20 cellular contexts compared by ENCODE assay signal in the genomic region with DNA sequence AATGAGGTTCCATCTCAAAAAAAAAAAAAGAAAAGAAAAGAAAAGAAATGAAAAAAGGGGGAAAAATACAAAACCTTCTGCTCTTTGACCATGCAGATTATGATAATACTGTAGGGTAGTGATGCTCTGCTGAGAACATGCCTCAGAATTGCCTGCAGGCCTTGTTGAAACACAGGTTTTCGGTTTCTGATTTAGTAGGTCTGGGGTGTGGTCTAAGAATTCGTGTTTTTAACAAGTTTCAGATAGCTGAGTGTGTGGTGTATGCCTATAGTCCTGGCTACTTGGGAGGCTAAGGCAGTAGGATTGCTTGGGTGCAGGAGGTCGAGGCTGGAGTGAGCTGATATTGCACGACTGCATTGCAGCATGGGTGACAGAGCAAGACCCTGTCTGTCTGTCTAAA. TPM values are rescaled to one million over a fixed set of nuclear protein-coding genes. Genes with fewer than 3 reads are reported as not detected.
"Had no signal": no experiment of that assay in that cellular context is flagged by ENCODE, and none has a peak within 500 bp of the region (broad histone marks: within the 10 kb centered on the region; RNA-seq: fewer than 3 reads in every experiment).

No MANE protein-coding gene starts in this region.

- H3K9me3 ChIP-seq: heart left ventricle, tibial artery had no signal

- H3K27ac ChIP-seq: cardiac muscle cell, heart left ventricle, tibial artery had no signal

- H3K9me3 Mint-ChIP-seq: activated naive CD8-positive, alpha-beta T cell treated with anti-CD3 and anti-CD28 coated beads, Interleukin-2, amount 50 U/mL, for 24 hours; activated T-cell treated with anti-CD3 and anti-CD28 coated beads, Interleukin-2, amount 50 U/mL, for 24 hours; natural killer cell; stimulated activated naive CD8-positive, alpha-beta T cell treated with anti-CD3 and anti-CD28 coated beads, Interleukin-15, Interleukin-2, amounts not matched to agents 100 ng/mL and 50 ng/mL, for 24 hours; T-cell had no signal

- H3K4me3 ChIP-seq: cardiac muscle cell, heart left ventricle, tibial artery had no signal

- DNase-seq: activated CD4-positive, alpha-beta T cell treated with anti-CD3 and anti-CD28 coated beads for 1 hour; activated CD4-positive, alpha-beta T cell treated with anti-CD3 and anti-CD28 coated beads, Interleukin-2, amount 50 U/mL, for 4 hours; activated naive CD4-positive, alpha-beta T cell treated with anti-CD3 and anti-CD28 coated beads, Interleukin-2, amount 10 ng/mL, durations not matched to agents 7 days and 5 days; activated naive CD8-positive, alpha-beta T cell treated with anti-CD3 and anti-CD28 coated beads, Interleukin-2, amount 50 U/mL, for 24 hours; activated T-cell treated with anti-CD3 and anti-CD28 coated beads, Interleukin-2, amount 50 U/mL, for 24 hours; cortex of kidney; heart left ventricle; midbrain; natural killer cell; stimulated activated CD4-positive, alpha-beta T cell treated with anti-CD3 and anti-CD28 coated beads, Interleukin-2, amount 100 ng/mL, for 48 hours; T-cell; T-helper 9 cell; tibial artery had no signal

- ATAC-seq: activated naive CD8-positive, alpha-beta T cell treated with anti-CD3 and anti-CD28 coated beads, Interleukin-2, amount 50 U/mL, for 24 hours; heart left ventricle; natural killer cell; T-cell had no signal

- H3K4me1 ChIP-seq: heart left ventricle, tibial artery had no signal

- H3K27me3 ChIP-seq: cardiac muscle cell had no signal

- H3K4me1 Mint-ChIP-seq: activated naive CD8-positive, alpha-beta T cell treated with anti-CD3 and anti-CD28 coated beads, Interleukin-2, amount 50 U/mL, for 24 hours; natural killer cell had no signal

- H3K4me3 Mint-ChIP-seq: activated naive CD4-positive, alpha-beta T cell treated with anti-CD3 and anti-CD28 coated beads, Interleukin-2, amount 10 ng/mL, durations not matched to agents 7 days and 5 days; activated naive CD8-positive, alpha-beta T cell treated with anti-CD3 and anti-CD28 coated beads, Interleukin-2, amount 50 U/mL, for 24 hours; activated T-cell treated with anti-CD3 and anti-CD28 coated beads, Interleukin-2, amount 50 U/mL, for 24 hours; natural killer cell; stimulated activated naive CD8-positive, alpha-beta T cell treated with anti-CD3 and anti-CD28 coated beads, Interleukin-15, Interleukin-2, amounts not matched to agents 100 ng/mL and 50 ng/mL, for 24 hours; T-cell had no signal

- H3K27ac Mint-ChIP-seq: activated naive CD4-positive, alpha-beta T cell treated with anti-CD3 and anti-CD28 coated beads, Interleukin-2, amount 10 ng/mL, durations not matched to agents 7 days and 5 days; activated naive CD8-positive, alpha-beta T cell treated with anti-CD3 and anti-CD28 coated beads, Interleukin-2, amount 50 U/mL, for 24 hours; activated T-cell treated with anti-CD3 and anti-CD28 coated beads, Interleukin-2, amount 50 U/mL, for 24 hours; natural killer cell; progenitor cell of endocrine pancreas; stimulated activated naive CD8-positive, alpha-beta T cell treated with anti-CD3 and anti-CD28 coated beads, Interleukin-15, Interleukin-2, amounts not matched to agents 100 ng/mL and 50 ng/mL, for 24 hours had no signal

- H3K36me3 ChIP-seq: cardiac muscle cell, heart left ventricle, tibial artery had no signal

- H3K36me3 Mint-ChIP-seq: natural killer cell, T-cell had no signal

RNA-seq across cellular contexts. Expression of a gene that starts 14.9 kb away (rescaled TPM):
- total RNA-seq: cardiac muscle cell, cerebellum, fibroblast of villous mesenchyme, natural killer cell, osteocyte, ureter had no signal
- polyA plus RNA-seq: cardiac muscle cell, heart left ventricle had no signal
